Comparison of ENCODE assay signal across 17 cellular contexts in the genomic region with DNA sequence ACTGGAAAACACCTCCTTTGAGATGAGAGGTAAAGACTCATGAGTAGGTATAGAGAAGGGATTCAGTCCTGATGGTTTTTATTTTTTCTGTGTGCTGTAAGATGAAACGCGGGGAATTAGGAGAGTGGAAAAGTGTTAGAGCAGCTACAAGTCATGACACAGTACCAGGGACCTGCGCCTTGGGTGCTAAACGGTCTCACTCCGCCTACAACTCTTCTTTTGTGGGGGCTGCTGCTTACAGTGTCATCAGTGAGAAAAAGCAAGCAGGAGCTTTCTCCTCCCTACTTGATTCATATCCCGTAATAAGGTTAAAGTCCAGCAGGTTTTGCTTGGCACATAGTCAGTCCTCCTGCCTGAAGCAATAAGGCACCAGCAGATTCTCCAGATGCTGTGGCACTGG. TPM values are rescaled to one million over a fixed set of nuclear protein-coding genes. Genes with fewer than 3 reads are reported as not detected.
DNase-seq lines count a peak whose midpoint lies in the region; ATAC-seq lines count a peak whose summit lies in the region.
"Had no signal": no experiment of that assay in that cellular context is flagged by ENCODE, and none has a peak within 500 bp of the region (broad histone marks: within the 10 kb centered on the region; RNA-seq: fewer than 3 reads in every experiment).

No MANE protein-coding gene starts in this region.

- no peak overlapping the region for H3K27ac ChIP-seq in CD4-positive, alpha-beta memory T cell (ENCODE audit: low read depth, low read length)
- H3K27ac ChIP-seq: A549; BLaER1 treated with 17β-estradiol and CSF1 and Interleukin-3, amounts not matched to agents 10 nM and 100 nM; PC-9 had no signal

- H3K4me3 Mint-ChIP-seq in activated T-cell treated with anti-CD3 and anti-CD28 coated beads, Interleukin-2, amount 50 U/mL, for 24 hours, result no peak overlapping the region
- no peak overlapping the region for H3K4me3 Mint-ChIP-seq in CD4-positive, alpha-beta memory T cell
- no peak overlapping the region for H3K4me3 Mint-ChIP-seq in activated T-helper 17 cell treated with anti-CD3 and anti-CD28 coated beads, Interleukin-2, amount 50 U/mL, for 72 hours
- H3K4me3 Mint-ChIP-seq in immature natural killer cell, result no peak overlapping the region

- intact Hi-C loops in CD4-positive, alpha-beta memory T cell (cut with micrococcal nuclease), result no loop called here

- no peaks in the 10 kb centered on the region for H3K27me3 ChIP-seq in CD4-positive, alpha-beta memory T cell (ENCODE audit: insufficient read depth, low read length)
- H3K27me3 ChIP-seq: BLaER1 treated with 17β-estradiol and CSF1 and Interleukin-3, amounts not matched to agents 10 nM and 100 nM had no signal

- CTCF ChIA-PET in CD4-positive, alpha-beta memory T cell (lab: Charles Lee; ENCODE audit: partially characterized antibody), result interaction anchor here (1.1 to 2.3 kb wide), 5 partner anchors 65 to 178 kb away, joined by 3 to 10 read pairs (median 6); no protein-coding TSS in a partner anchor

- DNase-seq in activated T-cell treated with anti-CD3 and anti-CD28 coated beads, Interleukin-2, amount 50 U/mL, for 24 hours, result no peak
- no peak for DNase-seq in activated T-cell treated with anti-CD3 and anti-CD28 coated beads, Interleukin-2, amount 50 U/mL, for 1 hour
- no peak for DNase-seq in CD4-positive, alpha-beta memory T cell
- no peak for DNase-seq in immature natural killer cell
- DNase-seq: KG1, NCI-H1048, NCI-H1436 treated with DMSO at 0.1 percent for 48 hours, NCI-H2081, NCI-H510A treated with DMSO at 0.1 percent for 48 hours, NCI-H82, PC-9 had no signal

- H3K36me3 ChIP-seq in CD4-positive, alpha-beta memory T cell (ENCODE audit: insufficient read depth, low read length), result peaks cover 52% of the 10 kb centered on the region

- H3K4me1 ChIP-seq in CD4-positive, alpha-beta memory T cell (ENCODE audit: insufficient read depth, low read length), result peaks cover 57% of the 10 kb centered on the region
- H3K4me1 ChIP-seq: A549; BLaER1 treated with 17β-estradiol and CSF1 and Interleukin-3, amounts not matched to agents 10 nM and 100 nM had no signal

- H3K9me3 Mint-ChIP-seq in activated T-cell treated with anti-CD3 and anti-CD28 coated beads, Interleukin-2, amount 50 U/mL, for 24 hours, result peaks cover 7% of the 10 kb centered on the region
- H3K9me3 Mint-ChIP-seq in CD4-positive, alpha-beta memory T cell, result no peaks in the 10 kb centered on the region
- H3K9me3 Mint-ChIP-seq in activated T-helper 17 cell treated with anti-CD3 and anti-CD28 coated beads, Interleukin-2, amount 50 U/mL, for 72 hours, result no peaks in the 10 kb centered on the region
- H3K9me3 Mint-ChIP-seq in immature natural killer cell, result no peaks in the 10 kb centered on the region

- peaks cover 88% of the 10 kb centered on the region for H3K36me3 Mint-ChIP-seq in activated T-cell treated with anti-CD3 and anti-CD28 coated beads, Interleukin-2, amount 50 U/mL, for 24 hours (ENCODE audit: low read depth)
- H3K36me3 Mint-ChIP-seq in CD4-positive, alpha-beta memory T cell, result peaks cover 59 to 77% of the 10 kb centered on the region in 2 donors
- peaks cover 99% of the 10 kb centered on the region for H3K36me3 Mint-ChIP-seq in activated T-helper 17 cell treated with anti-CD3 and anti-CD28 coated beads, Interleukin-2, amount 50 U/mL, for 72 hours (ENCODE audit: low read depth)
- peaks cover 0 to 14% (median 8%) of the 10 kb centered on the region in 3 donors for H3K36me3 Mint-ChIP-seq in immature natural killer cell

- H3K27ac Mint-ChIP-seq in activated T-cell treated with anti-CD3 and anti-CD28 coated beads, Interleukin-2, amount 50 U/mL, for 24 hours, result peak overlapping the region; percentile 45
- H3K27ac Mint-ChIP-seq in CD4-positive, alpha-beta memory T cell, result peak overlapping the region; percentile 37 to 81 (median 47)
- H3K27ac Mint-ChIP-seq in activated T-helper 17 cell treated with anti-CD3 and anti-CD28 coated beads, Interleukin-2, amount 50 U/mL, for 72 hours, result peak overlapping the region; percentile 66
- H3K27ac Mint-ChIP-seq in immature natural killer cell, result peak overlapping the region in 5 of 6 donors; percentile 6 to 51 (median 22)

- no peak overlapping the region for H3K4me3 ChIP-seq in CD4-positive, alpha-beta memory T cell (ENCODE audit: low read length in 2 of 2)
- H3K4me3 ChIP-seq: A549; BLaER1 treated with 17β-estradiol and CSF1 and Interleukin-3, amounts not matched to agents 10 nM and 100 nM; PC-9 had no signal

- H3K9me3 ChIP-seq in CD4-positive, alpha-beta memory T cell (ENCODE audit: control insufficient read depth in 1 of 2, low read length in 2 of 2), result no peaks in the 10 kb centered on the region
- H3K9me3 ChIP-seq: A549; BLaER1 treated with 17β-estradiol and CSF1 and Interleukin-3, amounts not matched to agents 10 nM and 100 nM had no signal

- POLR2A ChIA-PET in CD4-positive, alpha-beta memory T cell (lab: Charles Lee; ENCODE audit: partially characterized antibody), result interaction anchor here (1.7 to 3.0 kb wide), 2 partner anchors 10 to 38 kb away, joined by 4 to 7 read pairs; no protein-coding TSS in a partner anchor

- peaks cover 85% of the 10 kb centered on the region for H3K4me1 Mint-ChIP-seq in activated T-cell treated with anti-CD3 and anti-CD28 coated beads, Interleukin-2, amount 50 U/mL, for 24 hours (ENCODE audit: low read depth)
- peaks cover 51 to 90% (median 70%) of the 10 kb centered on the region in 4 donors for H3K4me1 Mint-ChIP-seq in CD4-positive, alpha-beta memory T cell
- peaks cover 55% of the 10 kb centered on the region for H3K4me1 Mint-ChIP-seq in activated T-helper 17 cell treated with anti-CD3 and anti-CD28 coated beads, Interleukin-2, amount 50 U/mL, for 72 hours
- H3K4me1 Mint-ChIP-seq in immature natural killer cell, result peaks cover 43 to 78% of the 10 kb centered on the region in 2 donors

- ATAC-seq in activated T-helper 17 cell treated with anti-CD3 and anti-CD28 coated beads, Interleukin-2, amount 50 U/mL, for 72 hours (replicated peaks), result no peak
- ATAC-seq in GM19035 (IDR thresholded peaks at IDR 0.05; ENCODE audit: unreplicated experiment) (no peak), GM18907 (IDR thresholded peaks at IDR 0.05; ENCODE audit: unreplicated experiment) (no peak), HG02852 (IDR thresholded peaks at IDR 0.05; ENCODE audit: unreplicated experiment) (no peak)
- ATAC-seq: A549 had no signal

- no peaks in the 10 kb centered on the region for H3K27me3 Mint-ChIP-seq in activated T-cell treated with anti-CD3 and anti-CD28 coated beads, Interleukin-2, amount 50 U/mL, for 24 hours
- no peaks in the 10 kb centered on the region for H3K27me3 Mint-ChIP-seq in CD4-positive, alpha-beta memory T cell
- H3K27me3 Mint-ChIP-seq in activated T-helper 17 cell treated with anti-CD3 and anti-CD28 coated beads, Interleukin-2, amount 50 U/mL, for 72 hours, result no peaks in the 10 kb centered on the region
- H3K27me3 Mint-ChIP-seq in immature natural killer cell (ENCODE audit: low read depth in 3 of 3), result peaks cover 0 to 3% (median 1%) of the 10 kb centered on the region in 3 donors

RNA-seq across cellular contexts. Expression of gene RASGRP1, which starts 39.1 kb away (rescaled TPM):
- total RNA-seq in CD4-positive, alpha-beta memory T cell, result 100 to 1,000 TPM; 123 to 125 TPM
- 10 to 100 TPM; 47.8 to 85.9 TPM for polyA plus RNA-seq in CD4-positive, alpha-beta memory T cell
- 100 to 1,000 TPM; 118 to 164 TPM for total RNA-seq in activated T-helper 17 cell treated with anti-CD3 and anti-CD28 coated beads, Interleukin-2, amount 50 U/mL, for 72 hours
- polyA plus RNA-seq in immature natural killer cell, result 10 to 100 TPM; 21.9 to 63.9 (median 22.7) TPM
